In the genomic region with DNA sequence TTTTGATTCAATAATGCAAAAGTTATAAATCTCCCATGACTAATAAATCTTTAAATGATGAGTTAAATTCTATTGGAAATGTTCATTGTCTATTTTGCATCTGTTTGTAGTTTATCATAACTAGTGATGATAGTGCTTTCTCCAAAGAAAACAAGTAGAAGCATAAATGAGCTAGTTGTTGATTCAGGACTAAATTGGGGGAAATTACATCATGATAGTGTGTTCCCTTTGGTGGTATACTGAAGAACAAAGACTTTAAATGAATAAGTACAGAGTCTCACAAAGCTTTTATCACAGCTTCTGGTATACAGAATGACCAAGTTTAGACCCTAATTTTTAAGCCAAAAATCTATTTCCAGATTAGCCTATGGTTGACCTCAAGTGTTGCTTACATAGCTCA, we compare ENCODE assay signal across 6 cellular contexts.
"Had no signal": no experiment of that assay in that cellular context is flagged by ENCODE, and none has a peak within 500 bp of the region (broad histone marks: within the 10 kb centered on the region; RNA-seq: fewer than 3 reads in every experiment).

No MANE protein-coding gene starts in this region.

- H3K4me3 ChIP-seq: K562 had no signal

- FAIRE-seq: HepG2, HTR-8/SVneo, K562 had no signal

- H3K27ac ChIP-seq: HL-60 had no signal

- DNase-seq: IMR-90, KBM-7 had no signal
